16 cellular contexts compared by ENCODE assay signal in genomic region chr5:9121597-9121996, GRCh38.
A peak's percentile ranks its signal among the peaks of the same experiment; 100 is the strongest.
DNase-seq lines count a peak whose midpoint lies in the region; ATAC-seq, FAIRE-seq and TF ChIP-seq lines count a peak whose summit lies in the region.
"Had no signal": no experiment of that assay in that cellular context is flagged by ENCODE, and none has a peak within 500 bp of the region (broad histone marks: within the 10 kb centered on the region; RNA-seq: fewer than 3 reads in every experiment).

No MANE protein-coding gene starts in this region.

- no peaks in the 10 kb centered on the region for H3K4me1 ChIP-seq in liver (ENCODE audit: control insufficient read depth in 4 of 4, insufficient read depth in 4 of 4, low read length in 3 of 4)
- no peaks in the 10 kb centered on the region for H3K4me1 ChIP-seq in HepG2 (ENCODE audit: insufficient read depth, low read length)
- peaks cover 4% of the 10 kb centered on the region for H3K4me1 ChIP-seq in endodermal cell (ENCODE audit: control insufficient read depth, insufficient read depth, low read length)
- no peaks in the 10 kb centered on the region for H3K4me1 ChIP-seq in mucosa of descending colon (ENCODE audit: low read depth)

- peaks cover 0 to 5% (median 2%) of the 10 kb centered on the region in 4 donors for H3K36me3 ChIP-seq in liver (ENCODE audit: control insufficient read depth in 4 of 4, insufficient read depth in 3 of 4, low read depth in 1 of 4, low read length in 3 of 4)
- H3K36me3 ChIP-seq in HepG2 (replicated peaks in 1 of 2; ENCODE audit: control insufficient read depth in 1 of 2, insufficient read depth in 2 of 2, low read length in 2 of 2) = no peaks in the 10 kb centered on the region
- peaks cover 31% of the 10 kb centered on the region for H3K36me3 ChIP-seq in endodermal cell (ENCODE audit: control insufficient read depth, insufficient read depth, low read length)
- no peaks in the 10 kb centered on the region for H3K36me3 ChIP-seq in mucosa of descending colon (ENCODE audit: low read depth)
- H3K36me3 ChIP-seq: BLaER1 treated with 17β-estradiol and CSF1 and Interleukin-3, amounts not matched to agents 10 nM and 100 nM had no signal

- WGBS in liver = 43% methylated on average over 1 of the region's 1 CpG
- 0% methylated on average over 1 of the region's 1 CpG for WGBS in HepG2 (ENCODE audit: low lambda C conversion rate)
- 83 to 88% methylated on average over 1 of the region's 1 CpG for WGBS in endodermal cell (ENCODE audit: insufficient coverage in 1 of 2, insufficient read length in 1 of 2), 2 experiments

- peaks cover 9% of the 10 kb centered on the region for H3K4me1 Mint-ChIP-seq in endodermal cell
- H3K4me1 Mint-ChIP-seq: H9 had no signal

- no peaks in the 10 kb centered on the region for H3K79me2 ChIP-seq in HepG2 (ENCODE audit: insufficient read depth, low read length)

- no peaks in the 10 kb centered on the region for H4K20me1 ChIP-seq in HepG2 (ENCODE audit: insufficient read depth, low read length)
- H4K20me1 ChIP-seq: BLaER1 treated with 17β-estradiol and CSF1 and Interleukin-3, amounts not matched to agents 10 nM and 100 nM had no signal

- POLR2A ChIA-PET in HepG2 (lab: Yijun Ruan, JAX) (no interaction called here), HEK293T (lab: Yijun Ruan, JAX) (no interaction called here)

- no peak overlapping the region for H3K4me3 Mint-ChIP-seq in endodermal cell
- H3K4me3 Mint-ChIP-seq: CD4-positive, alpha-beta T cell; H9 had no signal

- CTCF ChIA-PET in HepG2 (lab: Yijun Ruan, JAX; ENCODE audit: low intra/inter-chr PET ratio, low total read pairs) = no interaction called here
- CTCF ChIA-PET in HEK293T (lab: Yijun Ruan, JAX) = no interaction called here

- no peak overlapping the region for H3K4me2 ChIP-seq in HepG2 (ENCODE audit: low read depth, low read length)
- H3K4me2 ChIP-seq: BLaER1 treated with 17β-estradiol and CSF1 and Interleukin-3, amounts not matched to agents 10 nM and 100 nM had no signal

- H3K27ac ChIP-seq in liver (ENCODE audit: low read depth in 1 of 2, low read length in 2 of 2) (no peak overlapping the region), HepG2 (ENCODE audit: extremely low read length, insufficient read depth, low read length) (no peak overlapping the region), endodermal cell (ENCODE audit: low read depth, low read length) (no peak overlapping the region)
- H3K27ac ChIP-seq: BLaER1 treated with 17β-estradiol and CSF1 and Interleukin-3, amounts not matched to agents 10 nM and 100 nM had no signal

- H3K4me3 ChIP-seq in liver (ENCODE audit: low read depth in 1 of 3, low read length in 3 of 3) = no peak overlapping the region
- no peak overlapping the region for H3K4me3 ChIP-seq in HepG2 (replicated peaks in 1 of 3; ENCODE audit: insufficient read depth in 1 of 3, low read depth in 2 of 3, low read length in 3 of 3)
- peak overlapping the region; percentile 4 for H3K4me3 ChIP-seq in endodermal cell (ENCODE audit: low read length)
- no peak overlapping the region for H3K4me3 ChIP-seq in mucosa of descending colon
- H3K4me3 ChIP-seq: BLaER1 treated with 17β-estradiol and CSF1 and Interleukin-3, amounts not matched to agents 10 nM and 100 nM had no signal

- no peak overlapping the region for H2AFZ ChIP-seq in HepG2 (ENCODE audit: low read length)

- intact Hi-C loops in HepG2 (cut with micrococcal nuclease; ENCODE audit: unreplicated experiment) (no loop called here), mucosa of descending colon (cut with DNase I, micrococcal nuclease) (no loop called here)

- H3K9ac ChIP-seq in liver (ENCODE audit: low read depth in 1 of 2, low read length in 2 of 2) = no peak overlapping the region
- H3K9ac ChIP-seq in HepG2 (ENCODE audit: insufficient read depth, low read depth, low read length) = no peak overlapping the region
- no peak overlapping the region for H3K9ac ChIP-seq in endodermal cell (ENCODE audit: extremely low read depth, low read length, poor library complexity, severe bottlenecking)
- H3K9ac ChIP-seq: BLaER1 treated with 17β-estradiol and CSF1 and Interleukin-3, amounts not matched to agents 10 nM and 100 nM had no signal

- in situ Hi-C loops in HepG2 (cut with HindIII; ENCODE audit: extremely low pct_ligation_motif_present, low pct_unique_long_range_greater_than_20kb) = no loop called here
- in situ Hi-C loops in GM13976 (cut with MboI; ENCODE audit: low sequenced_read_pairs, unreplicated experiment) = no loop called here

- no peak for TF ChIP-seq RAD21 in liver (IDR thresholded peaks at IDR 0.05)
- TF ChIP-seq RAD21 in HepG2 (CRISPR knock-in tag; IDR thresholded peaks at IDR 0.05) = no peak

- TF ChIP-seq EP300 in HepG2 (IDR thresholded peaks at IDR 0.05; ENCODE audit: low read depth in 2 of 2, low read length in 2 of 2) (no peak), HepG2 (CRISPR knock-in tag; IDR thresholded peaks at IDR 0.05; ENCODE audit: borderline replicate concordance) (no peak)

- H3K27me3 Mint-ChIP-seq in endodermal cell (ENCODE audit: insufficient read depth) = no peaks in the 10 kb centered on the region
- H3K27me3 Mint-ChIP-seq: CD4-positive, alpha-beta T cell had no signal

- ATAC-seq in HepG2 (no peak), mucosa of descending colon (peak; percentile 60), HG03175 (IDR thresholded peaks at IDR 0.05; ENCODE audit: unreplicated experiment) (no peak)

- H3K9me3 ChIP-seq in liver (ENCODE audit: control insufficient read depth in 4 of 4, low read length in 3 of 4) (no peaks in the 10 kb centered on the region), HepG2 (ENCODE audit: low read length) (peaks cover 1% of the 10 kb centered on the region; the same call in 1 of the 2 replicates), endodermal cell (ENCODE audit: control insufficient read depth, low read length) (no peaks in the 10 kb centered on the region), mucosa of descending colon (no peaks in the 10 kb centered on the region)

- H3K9me3 Mint-ChIP-seq in endodermal cell = no peaks in the 10 kb centered on the region
- H3K9me3 Mint-ChIP-seq: H9 had no signal

- FAIRE-seq in HepG2 (lab: Jason Lieb, UNC) = no peak
- FAIRE-seq: GM19239, HTR-8/SVneo had no signal

- TF ChIP-seq CTCF in liver (IDR thresholded peaks at IDR 0.05; ENCODE audit: low read depth, low read length, missing input control) = no peak
- no peak for TF ChIP-seq CTCF in HepG2 (CRISPR knock-in tag; IDR thresholded peaks at IDR 0.05)
- no peak for TF ChIP-seq CTCF in endodermal cell (conservative IDR thresholded peaks at IDR 0.05)
- TF ChIP-seq CTCF in mucosa of descending colon (IDR thresholded peaks at IDR 0.05) = no peak
- no peak for TF ChIP-seq CTCF in GM13976 (IDR thresholded peaks at IDR 0.05; ENCODE audit: borderline replicate concordance, control extremely low read depth, extremely low read depth, insufficient read depth, missing control alignments)

- no peak for TF ChIP-seq POLR2A in HepG2 (IDR thresholded peaks at IDR 0.05; ENCODE audit: insufficient read depth in 1 of 2, low read depth in 2 of 2, low read length in 2 of 2)

- no peaks in the 10 kb centered on the region for H3K27me3 ChIP-seq in liver (ENCODE audit: control insufficient read depth in 4 of 4, insufficient read depth in 4 of 4, low read length in 3 of 4)
- no peaks in the 10 kb centered on the region for H3K27me3 ChIP-seq in HepG2 (ENCODE audit: control insufficient read depth in 1 of 2, insufficient read depth in 2 of 2, low read length in 2 of 2)
- no peaks in the 10 kb centered on the region for H3K27me3 ChIP-seq in endodermal cell (ENCODE audit: control insufficient read depth, insufficient read depth, low read length, poor library complexity, severe bottlenecking)
- H3K27me3 ChIP-seq: BLaER1 treated with 17β-estradiol and CSF1 and Interleukin-3, amounts not matched to agents 10 nM and 100 nM had no signal

- H3K27ac Mint-ChIP-seq in endodermal cell = no peak overlapping the region
- H3K27ac Mint-ChIP-seq: CD4-positive, alpha-beta T cell had no signal

- BruUV-seq in HepG2 (replicated peaks; lab: Mats Ljungman, UMichigan) = no TSS peak

- peaks cover 30% of the 10 kb centered on the region for H3K36me3 Mint-ChIP-seq in endodermal cell (ENCODE audit: low read depth)

- DNase-seq in HepG2 (ENCODE audit: low spot score) (no peak), endodermal cell (no peak), mucosa of descending colon (peak in 1 of 3 donors; percentile 17), HEK293T (ENCODE audit: extremely low spot score) (no peak), GM13976 (ENCODE audit: low spot score) (no peak)
- DNase-seq: ACHN; Calu3; CD4-positive, alpha-beta T cell; DMS 273 treated with DMSO at 0.1 percent for 48 hours; GOT3; H9 had no signal

TF ChIP-seq in liver, 16 proteins besides CTCF, POLR2A, EP300 and RAD21:
- peak; percentile 40 to 71 for TF ChIP-seq HNF4A (conservative IDR thresholded peaks at IDR 0.05)
- TF ChIP-seq YY1 (IDR thresholded peaks at IDR 0.05) = no peak
- TF ChIP-seq SP1 (IDR thresholded peaks at IDR 0.05) = no peak
- peak; percentile 15 for TF ChIP-seq HNF4G (IDR thresholded peaks at IDR 0.05)

TF ChIP-seq in HepG2, 621 proteins besides CTCF, POLR2A, EP300 and RAD21 (continues in another document):
- TF ChIP-seq ZNF580 (CRISPR knock-in tag; IDR thresholded peaks at IDR 0.05; ENCODE audit: borderline replicate concordance, low read depth) = no peak
- TF ChIP-seq KDM3A (CRISPR knock-in tag; IDR thresholded peaks at IDR 0.05; ENCODE audit: low read depth) = no peak
- no peak for TF ChIP-seq TRIM24 (CRISPR knock-in tag; IDR thresholded peaks at IDR 0.05)
- no peak for TF ChIP-seq BHLHE40 (IDR thresholded peaks at IDR 0.05; ENCODE audit: low read length)

TF ChIP-seq in HEK293T, 16 proteins besides CTCF, POLR2A, EP300 and RAD21 (continues in another document):
- TF ChIP-seq L3MBTL2 (conservative IDR thresholded peaks at IDR 0.05) (no peak), NFRKB (IDR thresholded peaks at IDR 0.05) (no peak), SUZ12 (IDR thresholded peaks at IDR 0.05) (no peak), CTBP1 (IDR thresholded peaks at IDR 0.05; ENCODE audit: borderline replicate concordance) (no peak), FOXM1 (IDR thresholded peaks at IDR 0.05; ENCODE audit: borderline replicate concordance) (no peak), ARNT (IDR thresholded peaks at IDR 0.05) (no peak), ELF4 (IDR thresholded peaks at IDR 0.05) (no peak), FOXA1 (IDR thresholded peaks at IDR 0.05) (no peak), LEF1 (IDR thresholded peaks at IDR 0.05; ENCODE audit: borderline replicate concordance) (no peak), BHLHE40 (IDR thresholded peaks at IDR 0.05; ENCODE audit: borderline replicate concordance) (no peak), PKNOX1 (IDR thresholded peaks at IDR 0.05) (no peak), HDGF (IDR thresholded peaks at IDR 0.05; ENCODE audit: borderline replicate concordance) (no peak)
